ENCODE assay signal across 8 cellular contexts in genomic region chr9:136539427-136540412, GRCh38. TPM values are rescaled to one million over a fixed set of nuclear protein-coding genes. Genes with fewer than 3 reads are reported as not detected.
DNase-seq lines count a peak whose midpoint lies in the region; ATAC-seq and TF ChIP-seq lines count a peak whose summit lies in the region.

No MANE protein-coding gene starts in this region.

- H3K36me3 Mint-ChIP-seq in mesothelial cell of epicardium, result no peaks in the 10 kb centered on the region

- TF ChIP-seq RAD21 in Ishikawa (IDR thresholded peaks at IDR 0.05; ENCODE audit: low read depth), result no peak

- no peaks in the 10 kb centered on the region for H3K27me3 Mint-ChIP-seq in mesothelial cell of epicardium (ENCODE audit: low read depth)

- H3K4me1 Mint-ChIP-seq in mesothelial cell of epicardium, result peaks cover 29% of the 10 kb centered on the region

- H3K4me3 Mint-ChIP-seq in mesothelial cell of epicardium, result no peak overlapping the region

- peak; percentile 72 to 91 for DNase-seq in activated CD4-positive, alpha-beta T cell treated with anti-CD3 and anti-CD28 coated beads, Interleukin-2, amount 50 U/mL, for 24 hours (ENCODE audit: low read depth in 1 of 2, low spot score in 1 of 2)
- DNase-seq in dermis microvascular lymphatic vessel endothelial cell (ENCODE audit: low read depth in 2 of 2) (peak; percentile 98 to 99), mesothelial cell of epicardium (ENCODE audit: low spot score in 2 of 2, unreplicated experiment in 2 of 2) (no peak)
- peak; percentile 87 for DNase-seq in stimulated activated CD8-positive, alpha-beta memory T cell treated with anti-CD3 and anti-CD28 coated beads, Interleukin-4, amount 100 ng/mL, for 24 hours (ENCODE audit: low read depth)

- peak; percentile 74 for ATAC-seq in GM19351 (IDR thresholded peaks at IDR 0.05; ENCODE audit: unreplicated experiment)
- no peak for ATAC-seq in GM18511 (IDR thresholded peaks at IDR 0.05; ENCODE audit: unreplicated experiment)
- no peak for ATAC-seq in HG02884 (IDR thresholded peaks at IDR 0.05; ENCODE audit: unreplicated experiment)

- TF ChIP-seq EP300 in Ishikawa (IDR thresholded peaks at IDR 0.05; ENCODE audit: borderline replicate concordance), result no peak

- H3K9me3 Mint-ChIP-seq in mesothelial cell of epicardium, result no peaks in the 10 kb centered on the region

- no peak for TF ChIP-seq CTCF in mesothelial cell of epicardium (IDR thresholded peaks at IDR 0.05; ENCODE audit: unreplicated experiment)

- H3K27ac Mint-ChIP-seq in mesothelial cell of epicardium, result peak overlapping the region; percentile 25

TF ChIP-seq in Ishikawa, 13 proteins besides CTCF, POLR2A, EP300 and RAD21:
- TF ChIP-seq NFIC (IDR thresholded peaks at IDR 0.05), result no peak
- TF ChIP-seq EGR1 (IDR thresholded peaks at IDR 0.05), result no peak
- no peak for TF ChIP-seq TAF1 (IDR thresholded peaks at IDR 0.05; ENCODE audit: low read depth)
- TF ChIP-seq USF1 (IDR thresholded peaks at IDR 0.05), result peak; percentile 35; the same call in 1 of the 2 replicates
- TF ChIP-seq FOXM1 (IDR thresholded peaks at IDR 0.05; ENCODE audit: borderline replicate concordance, low read depth), result no peak
- TF ChIP-seq REST (IDR thresholded peaks at IDR 0.05; ENCODE audit: low read depth), result no peak
- TF ChIP-seq CREB1 (IDR thresholded peaks at IDR 0.05; ENCODE audit: low read depth), result no peak
- TF ChIP-seq TEAD4 (IDR thresholded peaks at IDR 0.05), result no peak

RNA-seq across cellular contexts. Expression of gene NOTCH1, which starts 6.1 kb away (rescaled TPM):
- total RNA-seq in dermis microvascular lymphatic vessel endothelial cell, result 70.2 and 159 TPM in 2 replicates
- total RNA-seq in mesothelial cell of epicardium, result 104 to 107 TPM (median 104 TPM) in 3 replicates

RNA-seq across cellular contexts. Expression of gene SEC16A, which starts 56.9 kb away (rescaled TPM):
- total RNA-seq in dermis microvascular lymphatic vessel endothelial cell (12.1 and 25.0 TPM in 2 replicates), mesothelial cell of epicardium (89.9 to 92.2 TPM (median 90.2 TPM) in 3 replicates)

Comparison
In these comparisons a context has a peak if more than half of its experiments do, and no peak if none do; other contexts are left out.
1. DNase-seq: peak in activated CD4-positive, alpha-beta T cell treated with anti-CD3 and anti-CD28 coated beads, Interleukin-2, amount 50 U/mL, for 24 hours (2 of 2), dermis microvascular lymphatic vessel endothelial cell (2 of 2) and stimulated activated CD8-positive, alpha-beta memory T cell treated with anti-CD3 and anti-CD28 coated beads, Interleukin-4, amount 100 ng/mL, for 24 hours (single experiment); none in mesothelial cell of epicardium (0 of 2).